9 cellular contexts compared by ENCODE assay signal in the genomic region with DNA sequence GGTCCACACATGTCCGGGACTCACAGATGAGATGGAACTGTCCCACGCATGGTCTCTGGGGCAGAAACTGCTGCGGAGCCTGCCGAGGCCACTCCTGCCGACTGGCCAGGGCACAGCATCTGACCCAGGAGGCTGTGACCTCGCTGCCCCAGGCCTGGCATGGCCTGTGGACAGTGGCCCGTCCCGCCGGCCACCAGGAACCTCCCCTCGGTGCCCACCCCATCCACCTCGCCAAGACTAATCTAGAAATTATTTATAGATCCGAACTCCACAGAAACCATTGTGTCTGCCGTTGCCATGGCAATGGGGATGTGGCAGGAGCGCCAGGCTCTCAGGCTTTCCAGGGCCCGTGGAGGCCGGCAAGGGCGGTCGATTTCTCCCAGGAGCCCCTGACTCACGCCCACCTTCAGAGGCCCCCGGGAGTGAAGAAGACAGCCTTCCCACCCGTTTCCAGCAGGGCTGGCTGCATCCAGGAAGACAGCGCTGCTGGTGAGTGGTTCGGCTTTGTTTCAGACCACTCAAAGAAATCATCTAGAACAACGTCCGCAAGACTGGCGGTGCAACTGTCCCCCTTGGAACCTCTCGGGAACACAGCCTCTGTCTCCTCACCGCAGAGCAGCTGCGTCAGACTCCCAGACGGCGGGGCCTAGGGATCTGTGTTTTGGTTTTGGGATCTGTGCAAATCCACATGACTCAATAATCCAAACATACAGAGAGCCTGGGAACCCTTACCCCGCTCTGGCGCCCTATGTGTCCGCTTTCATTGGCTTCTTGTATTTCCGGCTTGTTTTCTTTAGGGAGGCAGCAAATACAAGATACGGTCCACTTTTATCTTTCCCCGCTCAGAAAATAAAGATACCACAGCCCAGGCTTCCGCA. TPM values are rescaled to one million over a fixed set of nuclear protein-coding genes. Genes with fewer than 3 reads are reported as not detected.
DNase-seq lines count a peak whose midpoint lies in the region; ATAC-seq and TF ChIP-seq lines count a peak whose summit lies in the region.
"Had no signal": no experiment of that assay in that cellular context is flagged by ENCODE, and none has a peak within 500 bp of the region (broad histone marks: within the 10 kb centered on the region; RNA-seq: fewer than 3 reads in every experiment).

No MANE protein-coding gene starts in this region.

- ATAC-seq in upper lobe of left lung (ENCODE audit: low FRiP score in 2 of 2) (no peak), HG02759 (IDR thresholded peaks at IDR 0.05; ENCODE audit: unreplicated experiment) (no peak), HG03097 (IDR thresholded peaks at IDR 0.05; ENCODE audit: low FRiP score, unreplicated experiment) (no peak), GM18519 (IDR thresholded peaks at IDR 0.05; ENCODE audit: low FRiP score, unreplicated experiment) (no peak)
- ATAC-seq: foreskin keratinocyte had no signal

- H3K27me3 ChIP-seq in upper lobe of left lung = peaks cover 0 to 5% (median 0%) of the 10 kb centered on the region in 4 donors

- no peak for TF ChIP-seq CTCF in upper lobe of left lung (IDR thresholded peaks at IDR 0.05)

- H3K4me1 ChIP-seq in mesodermal cell (ENCODE audit: control insufficient read depth, insufficient read depth, low read length, poor library complexity, severe bottlenecking) = peaks cover 16% of the 10 kb centered on the region
- H3K4me1 ChIP-seq in upper lobe of left lung = no peaks in the 10 kb centered on the region
- H3K4me1 ChIP-seq: foreskin keratinocyte had no signal

- no peaks in the 10 kb centered on the region for H3K9me3 ChIP-seq in mesodermal cell (ENCODE audit: control insufficient read depth, low read length)
- no peaks in the 10 kb centered on the region for H3K9me3 ChIP-seq in upper lobe of left lung

- DNase-seq in NCI-H82 (lab: John Stamatoyannopoulos, UW) (peak; percentile 34), NCI-H82 treated with DMSO at 0.1 percent for 48 hours (lab: John Stamatoyannopoulos, UW; ENCODE audit: unreplicated experiment) (no peak), upper lobe of left lung (peak in 1 of 2 donors; percentile 54)
- DNase-seq: foreskin keratinocyte had no signal

- H3K36me3 ChIP-seq in mesodermal cell (ENCODE audit: control insufficient read depth, insufficient read depth, low read length) = no peaks in the 10 kb centered on the region
- no peaks in the 10 kb centered on the region for H3K36me3 ChIP-seq in upper lobe of left lung

- no peak for TF ChIP-seq POLR2A in upper lobe of left lung (IDR thresholded peaks at IDR 0.05)

- H3K27ac ChIP-seq in cingulate gyrus (ENCODE audit: low read depth, low read length) = peak overlapping the region; percentile 93
- peak overlapping the region; percentile 33 for H3K27ac ChIP-seq in mesodermal cell (ENCODE audit: low read depth, low read length, severe bottlenecking)
- peak overlapping the region; percentile 27 to 55 (median 32) for H3K27ac ChIP-seq in upper lobe of left lung
- H3K27ac ChIP-seq: foreskin keratinocyte had no signal

- H3K4me3 ChIP-seq in mesodermal cell (ENCODE audit: extremely low read depth, insufficient read depth, low read length, poor library complexity, severe bottlenecking) (no peak overlapping the region), upper lobe of left lung (peak overlapping the region in 1 of 4 donors; percentile 1)

- 86% methylated on average over 31 to 36 of the region's 38 CpGs for WGBS in mesodermal cell (ENCODE audit: insufficient coverage in 2 of 2), 2 experiments
- WGBS in upper lobe of left lung, 2 donors = 64 to 65% methylated on average over 17 to 33 of the region's 38 CpGs

- TF ChIP-seq EP300 in upper lobe of left lung (IDR thresholded peaks at IDR 0.05) = no peak

RNA-seq across cellular contexts. Expression of a gene that starts 48.4 kb away (rescaled TPM):
- polyA plus RNA-seq in mesodermal cell (2013, experiment 1 of 2) = 21.6 TPM
- 18.5 TPM for polyA plus RNA-seq in mesodermal cell (2013, experiment 2 of 2)
- total RNA-seq in upper lobe of left lung = 10 to 100 TPM; 17.2 to 35.3 (median 26.3) TPM

Comparison
In these comparisons a context has a peak if more than half of its experiments do, and no peak if none do; other contexts are left out.
1. H3K27ac ChIP-seq: peak in every context shown above with its lines; median percentile 93 in cingulate gyrus; 33 in mesodermal cell; 32 in upper lobe of left lung.